ENCODE assay signal across 16 cellular contexts in genomic region chr10:70163448-70163847, GRCh38. TPM values are rescaled to one million over a fixed set of nuclear protein-coding genes. Genes with fewer than 3 reads are reported as not detected.
A peak's percentile ranks its signal among the peaks of the same experiment; 100 is the strongest.
DNase-seq lines count a peak whose midpoint lies in the region; ATAC-seq, FAIRE-seq and TF ChIP-seq lines count a peak whose summit lies in the region.
"Had no signal": no experiment of that assay in that cellular context is flagged by ENCODE, and none has a peak within 500 bp of the region (broad histone marks: within the 10 kb centered on the region; RNA-seq: fewer than 3 reads in every experiment).

No MANE protein-coding gene starts in this region.

- H3F3A ChIP-seq in Loucy (ENCODE audit: low read depth) (no peaks in the 10 kb centered on the region), PC-9 (ENCODE audit: insufficient read depth, low read depth) (peaks cover 5% of the 10 kb centered on the region; the same call in 1 of the 2 replicates)

- CTCF ChIA-PET in activated CD8-positive, alpha-beta memory T cell treated with anti-CD3 and anti-CD28 coated beads, Interleukin-2, amount 10 ng/mL, durations not matched to agents 7 days and 5 days (lab: Charles Lee) = interaction anchor here (0.7 to 3.7 kb wide), 3 partner anchors 17 to 70 kb away, joined by 3 to 33 read pairs (median 4); partner anchors contain the start of gene TYSND1
- CTCF ChIA-PET in GM12878 (lab: Yijun Ruan, JAX) = interaction anchor here (1.0 to 3.7 kb wide), 4 partner anchors 17 to 192 kb away, joined by 3 to 35 read pairs (median 4); partner anchors contain the start of gene TYSND1
- CTCF ChIA-PET in PC-9 (lab: Charles Lee) = no interaction called here

- H3K27me3 ChIP-seq in Loucy (ENCODE audit: insufficient read depth, low read length, poor library complexity, severe bottlenecking) (no peaks in the 10 kb centered on the region), GM12878 (replicated peaks in 1 of 2; ENCODE audit: control insufficient read depth in 2 of 2, insufficient read depth in 2 of 2, low read length in 1 of 2) (no peaks in the 10 kb centered on the region), PC-9 (ENCODE audit: insufficient read depth, low read depth) (no peaks in the 10 kb centered on the region)

- peaks cover 80% of the 10 kb centered on the region for H4K20me1 ChIP-seq in Loucy (ENCODE audit: insufficient read depth, low read length, poor library complexity, severe bottlenecking)
- H4K20me1 ChIP-seq in GM12878 (ENCODE audit: control insufficient read depth, insufficient read depth) = no peaks in the 10 kb centered on the region
- H4K20me1 ChIP-seq in PC-9 (ENCODE audit: insufficient read depth) = peaks cover 71% of the 10 kb centered on the region

- H3K4me1 ChIP-seq in Loucy (ENCODE audit: insufficient read depth, low read length, poor library complexity, severe bottlenecking) (peaks cover 61% of the 10 kb centered on the region), GM12878 (ENCODE audit: control insufficient read depth, insufficient read depth, low read length) (peaks cover 21% of the 10 kb centered on the region), PC-9 (replicated peaks; ENCODE audit: insufficient read depth) (peaks cover 8% of the 10 kb centered on the region)
- H3K4me1 ChIP-seq: prostate gland had no signal

- H3K9me2 ChIP-seq in Loucy (replicated peaks; ENCODE audit: low read depth, low read length) (no peaks in the 10 kb centered on the region), PC-9 (ENCODE audit: insufficient read depth) (no peaks in the 10 kb centered on the region)

- H3K9ac ChIP-seq in Loucy (ENCODE audit: low read depth, low read length, poor library complexity, severe bottlenecking) = no peak overlapping the region
- 0 out of 2 replicates have a peak overlapping the region, but pooled peaks have one; percentile 4 for H3K9ac ChIP-seq in GM12878 (ENCODE audit: control insufficient read depth, insufficient read depth, low read length)

- peaks cover 57% of the 10 kb centered on the region for H3K36me3 Mint-ChIP-seq in activated CD8-positive, alpha-beta memory T cell treated with anti-CD3 and anti-CD28 coated beads, Interleukin-2, amount 10 ng/mL, durations not matched to agents 7 days and 5 days

- H3K79me2 ChIP-seq in Loucy (ENCODE audit: insufficient read depth, low read length) (peaks cover 91% of the 10 kb centered on the region), GM12878 (ENCODE audit: control insufficient read depth, insufficient read depth, low read length) (peaks cover 83% of the 10 kb centered on the region), PC-9 (ENCODE audit: low read depth) (peaks cover 86% of the 10 kb centered on the region)

- H3K9me3 ChIP-seq in Loucy (ENCODE audit: insufficient read depth, low read depth, low read length) (no peaks in the 10 kb centered on the region), GM12878 (replicated peaks; ENCODE audit: control insufficient read depth, insufficient read depth, low read length) (no peaks in the 10 kb centered on the region), PC-9 (ENCODE audit: insufficient read depth, low read depth) (no peaks in the 10 kb centered on the region)
- H3K9me3 ChIP-seq: lower lobe of right lung, prostate gland had no signal

- H3K27ac ChIP-seq in GM12878 (ENCODE audit: control insufficient read depth, insufficient read depth) (peak overlapping the region; percentile 47), PC-9 (no peak overlapping the region)
- H3K27ac ChIP-seq: lower lobe of right lung, prostate gland had no signal

- no peaks in the 10 kb centered on the region for H3K27me3 Mint-ChIP-seq in activated CD8-positive, alpha-beta memory T cell treated with anti-CD3 and anti-CD28 coated beads, Interleukin-2, amount 10 ng/mL, durations not matched to agents 7 days and 5 days
- H3K27me3 Mint-ChIP-seq: stimulated activated naive B cell treated with anti-CD40 and anti-IgM and Interleukin-4, amounts not matched to agents 10 μg/mL and 1 μg/mL and 100 μg/mL, for 72 hours had no signal

- H3K4me3 ChIP-seq in Loucy (ENCODE audit: low read length, poor library complexity, severe bottlenecking) (peak overlapping the region; percentile 45), GM12878 (peak overlapping the region; percentile 51), foreskin fibroblast (ENCODE audit: low read depth in 1 of 2, low read length in 2 of 2) (no peak overlapping the region), PC-9 (no peak overlapping the region)
- H3K4me3 ChIP-seq: lower lobe of right lung, prostate gland, smooth muscle cell had no signal

- peak overlapping the region; percentile 74 for H3K4me2 ChIP-seq in Loucy (ENCODE audit: low read depth, low read length, poor library complexity, severe bottlenecking)
- H3K4me2 ChIP-seq in GM12878 (ENCODE audit: control insufficient read depth, insufficient read depth) = peak overlapping the region; percentile 78
- H3K4me2 ChIP-seq in PC-9 = no peak overlapping the region
- H3K4me2 ChIP-seq: smooth muscle cell had no signal

- TF ChIP-seq CTCF in Loucy (conservative IDR thresholded peaks at IDR 0.05; ENCODE audit: low read length) (no peak), GM12878 (IDR thresholded peaks at IDR 0.05 in 2 of 3, conservative IDR thresholded peaks at IDR 0.05 in 1 of 3; ENCODE audit: control insufficient read depth in 2 of 3, extremely low read depth in 1 of 3, insufficient read depth in 1 of 3, low read depth in 3 of 3, low read length in 3 of 3) (no peak), foreskin fibroblast (IDR thresholded peaks at IDR 0.05; ENCODE audit: low read depth, low read length) (no peak), PC-9 (conservative IDR thresholded peaks at IDR 0.05) (no peak)

- ATAC-seq in activated CD8-positive, alpha-beta memory T cell treated with anti-CD3 and anti-CD28 coated beads, Interleukin-2, amount 10 ng/mL, durations not matched to agents 7 days and 5 days = no peak
- no peak for ATAC-seq in GM12878
- ATAC-seq in stimulated activated naive CD8-positive, alpha-beta T cell treated with anti-CD3 and anti-CD28 coated beads, Interleukin-15, Interleukin-2, amounts not matched to agents 100 U/mL and 50 U/mL, for 24 hours = peak; percentile 12

- H3K36me3 ChIP-seq in Loucy (ENCODE audit: insufficient read depth, low read length) = peaks cover 31% of the 10 kb centered on the region; the same call in 1 of the 2 replicates
- peaks cover 0 to 24% of the 10 kb centered on the region in 2 experiments; a peak in 3 of 4 replicates for H3K36me3 ChIP-seq in GM12878 (ENCODE audit: control insufficient read depth in 2 of 2, insufficient read depth in 2 of 2, low read length in 1 of 2)
- H3K36me3 ChIP-seq in PC-9 (ENCODE audit: low read depth) = peaks cover 60% of the 10 kb centered on the region

- POLR2A ChIA-PET in GM12878 (lab: Charles Lee) = interaction anchor here (1.0 to 1.8 kb wide), 3 partner anchors 12 to 192 kb away, joined by 3 to 7 read pairs (median 4); partner anchors contain the start of gene TYSND1
- POLR2A ChIA-PET in PC-9 (lab: Charles Lee; ENCODE audit: unreplicated experiment) = no interaction called here

- intact Hi-C loops in GM12878 (cut with micrococcal nuclease; ENCODE audit: unreplicated experiment) (no loop called here), PC-9 (cut with micrococcal nuclease; ENCODE audit: unreplicated experiment) (no loop called here)

- no peaks in the 10 kb centered on the region for H3K9me3 Mint-ChIP-seq in activated CD8-positive, alpha-beta memory T cell treated with anti-CD3 and anti-CD28 coated beads, Interleukin-2, amount 10 ng/mL, durations not matched to agents 7 days and 5 days (ENCODE audit: low read depth)
- H3K9me3 Mint-ChIP-seq: stimulated activated naive B cell treated with anti-CD40 and anti-IgM and Interleukin-4, amounts not matched to agents 10 μg/mL and 1 μg/mL and 100 μg/mL, for 72 hours had no signal

- TF ChIP-seq RAD21 in GM12878 (IDR thresholded peaks at IDR 0.05; ENCODE audit: insufficient read depth, low read depth, low read length) = no peak

- no peak for TF ChIP-seq POLR2A in GM12878 (IDR thresholded peaks at IDR 0.05; ENCODE audit: low read depth, low read length)

- no peak for TF ChIP-seq EP300 in GM12878 (IDR thresholded peaks at IDR 0.05; ENCODE audit: borderline replicate concordance in 1 of 2, control insufficient read depth in 1 of 2, low read depth in 2 of 2, low read length in 2 of 2)

- SMC1A ChIA-PET in GM12878 (lab: Charles Lee; ENCODE audit: uncharacterized antibody, unreplicated experiment) = interaction anchor here (0.8 to 3.3 kb wide), 4 partner anchors 17 to 200 kb away, joined by 4 to 23 read pairs (median 4); partner anchors contain the start of gene TYSND1

- RAD21 ChIA-PET in GM12878 (lab: Charles Lee; ENCODE audit: unreplicated experiment) = interaction anchor here (1.0 to 3.3 kb wide), 3 partner anchors 17 to 169 kb away, joined by 3 to 30 read pairs (median 3); partner anchors contain the start of gene TYSND1

- H2AFZ ChIP-seq in Loucy (ENCODE audit: low read length) (no peak overlapping the region), GM12878 (ENCODE audit: control insufficient read depth, low read depth, low read length) (no peak overlapping the region), PC-9 (no peak overlapping the region)

- peak overlapping the region; percentile 1 for H3K4me3 Mint-ChIP-seq in activated CD8-positive, alpha-beta memory T cell treated with anti-CD3 and anti-CD28 coated beads, Interleukin-2, amount 10 ng/mL, durations not matched to agents 7 days and 5 days

- WGBS in GM12878 (ENCODE audit: insufficient coverage, insufficient replicate concordance, low lambda C conversion rate, missing lambda C conversion rate) = 90% methylated on average over 4 of the region's 4 CpGs

- DNase-seq in activated CD8-positive, alpha-beta memory T cell treated with anti-CD3 and anti-CD28 coated beads, Interleukin-2, amount 10 ng/mL, durations not matched to agents 7 days and 5 days = no peak
- no peak for DNase-seq in activated CD8-positive, alpha-beta memory T cell treated with anti-CD3 and anti-CD28 coated beads, Interleukin-2, amount 50 U/mL, for 48 hours
- DNase-seq in GM12878 (ENCODE audit: low read depth, low spot score) (no peak), ureter (ENCODE audit: low spot score) (no peak), foreskin fibroblast (no peak), PC-9 (no peak)
- no peak for DNase-seq in stimulated activated naive CD8-positive, alpha-beta T cell treated with anti-CD3 and anti-CD28 coated beads, Interleukin-15, Interleukin-2, amounts not matched to agents 100 U/mL and 50 U/mL, for 24 hours
- DNase-seq: dermis blood vessel endothelial cell; H7; lower lobe of right lung; NCI-H1694 treated with DMSO at 0.1 percent for 48 hours; stimulated activated naive B cell treated with anti-CD40 and anti-IgM and Interleukin-4, amounts not matched to agents 10 μg/mL and 1 μg/mL and 100 μg/mL, for 72 hours had no signal

- FAIRE-seq in GM12878 (lab: Jason Lieb, UNC) = no peak
- FAIRE-seq: G401.6 had no signal

- BruUV-seq in GM12878 (replicated peaks; lab: Mats Ljungman, UMichigan) (no TSS peak), PC-9 (replicated peaks; lab: Mats Ljungman, UMichigan) (no TSS peak)

- H3K27ac Mint-ChIP-seq in activated CD8-positive, alpha-beta memory T cell treated with anti-CD3 and anti-CD28 coated beads, Interleukin-2, amount 10 ng/mL, durations not matched to agents 7 days and 5 days = peak overlapping the region; percentile 70

- H3K4me1 Mint-ChIP-seq in activated CD8-positive, alpha-beta memory T cell treated with anti-CD3 and anti-CD28 coated beads, Interleukin-2, amount 10 ng/mL, durations not matched to agents 7 days and 5 days = peaks cover 73% of the 10 kb centered on the region

- in situ Hi-C loops in GM12878 (cut with MboI) = no loop called here

RNA-seq across cellular contexts. Expression of gene SAR1A, which starts 6.9 kb away (rescaled TPM):
- total RNA-seq in activated CD8-positive, alpha-beta memory T cell treated with anti-CD3 and anti-CD28 coated beads, Interleukin-2, amount 10 ng/mL, durations not matched to agents 7 days and 5 days = 100 to 1,000 TPM in 1 of 2 experiments, 10 to 100 TPM in 1; 89.5 to 111 TPM
- total RNA-seq in GM12878 (2013; cell fraction: nucleolus; rRNA removed) = 36.4 and 40.0 TPM in 2 replicates
- total RNA-seq in GM12878 (2014; rRNA removed) (45.4 and 60.3 TPM in 2 replicates), GM12878 (2014; rRNA removed; fragmentation: Illumina TruSeq; extraction: Trizol) (52.7 and 54.7 TPM in 2 replicates), GM12878 (2021) (77.3 and 81.3 TPM in 2 replicates), ureter (116 TPM), PC-9 (2021) (80.3 and 124 TPM in 2 replicates)
- 31.2 TPM for polyA plus RNA-seq in GM12878 (2011; ENCODE audit: low read depth)
- polyA plus RNA-seq in GM12878 (2011; rRNA removed) (85.0 and 101 TPM in 2 replicates), GM12878 (2014; fragmentation: Illumina TruSeq; extraction: Trizol) (54.8 and 55.6 TPM in 2 replicates), GM12878 (2014; fragmentation: Nextera tagmentation; extraction: Ambion mirVana) (10 to 100 TPM; 69.4 to 81.1 TPM), GM12878 (2014; rRNA removed) (29.3 and 33.2 TPM in 2 replicates), GM12878 (2016; fragmentation: Nextera tagmentation; extraction: Ambion mirVana) (10 to 100 TPM; 58.0 to 62.2 TPM)
- 21.4 and 21.6 TPM in 2 replicates for polyA plus RNA-seq in GM12878 (2011; cell fraction: cytosol; rRNA removed)
- polyA plus RNA-seq in GM12878 (2011; cell fraction: nucleus; rRNA removed) = 17.8 and 20.3 TPM in 2 replicates
- 32.0 and 39.5 TPM in 2 replicates for polyA plus RNA-seq in GM12878 (2012)
- 40.6 and 76.1 TPM in 2 replicates for polyA minus RNA-seq in GM12878 (2011; rRNA and poly(A)+ RNA removed)
- 18.6 and 25.1 TPM in 2 replicates for polyA minus RNA-seq in GM12878 (2011; cell fraction: cytosol; rRNA and poly(A)+ RNA removed)
- polyA minus RNA-seq in GM12878 (2011; cell fraction: nucleus; rRNA and poly(A)+ RNA removed) = 10.0 and 14.1 TPM in 2 replicates

RNA-seq across cellular contexts. Expression of gene TYSND1, which starts 16.9 kb away (rescaled TPM):
- 10 to 100 TPM; 12.4 to 13.8 TPM for total RNA-seq in activated CD8-positive, alpha-beta memory T cell treated with anti-CD3 and anti-CD28 coated beads, Interleukin-2, amount 10 ng/mL, durations not matched to agents 7 days and 5 days
- 14.2 and 15.7 TPM in 2 replicates for total RNA-seq in GM12878 (2013; cell fraction: nucleolus; rRNA removed)
- total RNA-seq in GM12878 (2014; rRNA removed) (18.9 and 19.4 TPM in 2 replicates), GM12878 (2014; rRNA removed; fragmentation: Illumina TruSeq; extraction: Trizol) (8.1 and 8.7 TPM in 2 replicates), GM12878 (2021) (20.0 and 21.4 TPM in 2 replicates), ureter (22.2 TPM), PC-9 (2021) (28.0 and 33.5 TPM in 2 replicates)
- 5.0 TPM for polyA plus RNA-seq in GM12878 (2011; ENCODE audit: low read depth)
- polyA plus RNA-seq in GM12878 (2011; rRNA removed) (3.5 and 5.6 TPM in 2 replicates), GM12878 (2014; fragmentation: Illumina TruSeq; extraction: Trizol) (4.7 and 8.6 TPM in 2 replicates), GM12878 (2014; fragmentation: Nextera tagmentation; extraction: Ambion mirVana) (1 to 10 TPM; 1.9 to 4.5 TPM), GM12878 (2014; rRNA removed) (16.7 and 17.4 TPM in 2 replicates), GM12878 (2016; fragmentation: Nextera tagmentation; extraction: Ambion mirVana) (10 to 100 TPM; 15.2 to 18.8 TPM)
- 6.1 and 8.6 TPM in 2 replicates for polyA plus RNA-seq in GM12878 (2011; cell fraction: cytosol; rRNA removed)
- polyA plus RNA-seq in GM12878 (2011; cell fraction: nucleus; rRNA removed) = 40.7 and 42.7 TPM in 2 replicates
- 7.3 and 9.9 TPM in 2 replicates for polyA plus RNA-seq in GM12878 (2012)
- polyA minus RNA-seq in GM12878 (2011; rRNA and poly(A)+ RNA removed) = 4.2 and 6.1 TPM in 2 replicates
- 2.7 and 2.9 TPM in 2 replicates for polyA minus RNA-seq in GM12878 (2011; cell fraction: cytosol; rRNA and poly(A)+ RNA removed)
- polyA minus RNA-seq in GM12878 (2011; cell fraction: nucleus; rRNA and poly(A)+ RNA removed) = 8.0 and 12.7 TPM in 2 replicates

RNA-seq across cellular contexts. Expression of gene AIFM2, which starts 30.8 kb away (rescaled TPM):
- 10 to 100 TPM; 12.6 to 13.8 TPM for total RNA-seq in activated CD8-positive, alpha-beta memory T cell treated with anti-CD3 and anti-CD28 coated beads, Interleukin-2, amount 10 ng/mL, durations not matched to agents 7 days and 5 days
- 10.6 and 10.7 TPM in 2 replicates for total RNA-seq in GM12878 (2013; cell fraction: nucleolus; rRNA removed)
- total RNA-seq in GM12878 (2014; rRNA removed) (13.7 and 14.6 TPM in 2 replicates), GM12878 (2014; rRNA removed; fragmentation: Illumina TruSeq; extraction: Trizol) (12.1 and 12.6 TPM in 2 replicates), GM12878 (2021) (20.4 and 20.5 TPM in 2 replicates), ureter (12.4 TPM), PC-9 (2021) (40.3 and 47.0 TPM in 2 replicates)
- 6.9 TPM for polyA plus RNA-seq in GM12878 (2011; ENCODE audit: low read depth)
- polyA plus RNA-seq in GM12878 (2011; rRNA removed) (11.7 and 17.5 TPM in 2 replicates), GM12878 (2014; fragmentation: Illumina TruSeq; extraction: Trizol) (5.7 and 12.2 TPM in 2 replicates), GM12878 (2014; fragmentation: Nextera tagmentation; extraction: Ambion mirVana) (1 to 10 TPM; 4.5 to 8.0 TPM), GM12878 (2014; rRNA removed) (20.3 and 24.5 TPM in 2 replicates), GM12878 (2016; fragmentation: Nextera tagmentation; extraction: Ambion mirVana) (10 to 100 TPM; 26.8 to 30.8 TPM)
- 22.9 and 28.1 TPM in 2 replicates for polyA plus RNA-seq in GM12878 (2011; cell fraction: cytosol; rRNA removed)
- 16.8 and 18.6 TPM in 2 replicates for polyA plus RNA-seq in GM12878 (2011; cell fraction: nucleus; rRNA removed)
- 13.4 and 14.1 TPM in 2 replicates for polyA plus RNA-seq in GM12878 (2012)
- 10.3 and 17.0 TPM in 2 replicates for polyA minus RNA-seq in GM12878 (2011; rRNA and poly(A)+ RNA removed)
- polyA minus RNA-seq in GM12878 (2011; cell fraction: cytosol; rRNA and poly(A)+ RNA removed) = 5.7 and 10.8 TPM in 2 replicates
- polyA minus RNA-seq in GM12878 (2011; cell fraction: nucleus; rRNA and poly(A)+ RNA removed) = 4.4 and 7.7 TPM in 2 replicates

Comparison
In these comparisons a context has a peak if more than half of its experiments do, and no peak if none do; other contexts are left out.
1. H3K4me3 ChIP-seq: peak in Loucy (single experiment) and GM12878 (single experiment); none in foreskin fibroblast (0 of 2) and PC-9 (single experiment).